Comparison of ENCODE assay signal across 8 cellular contexts in the genomic region with DNA sequence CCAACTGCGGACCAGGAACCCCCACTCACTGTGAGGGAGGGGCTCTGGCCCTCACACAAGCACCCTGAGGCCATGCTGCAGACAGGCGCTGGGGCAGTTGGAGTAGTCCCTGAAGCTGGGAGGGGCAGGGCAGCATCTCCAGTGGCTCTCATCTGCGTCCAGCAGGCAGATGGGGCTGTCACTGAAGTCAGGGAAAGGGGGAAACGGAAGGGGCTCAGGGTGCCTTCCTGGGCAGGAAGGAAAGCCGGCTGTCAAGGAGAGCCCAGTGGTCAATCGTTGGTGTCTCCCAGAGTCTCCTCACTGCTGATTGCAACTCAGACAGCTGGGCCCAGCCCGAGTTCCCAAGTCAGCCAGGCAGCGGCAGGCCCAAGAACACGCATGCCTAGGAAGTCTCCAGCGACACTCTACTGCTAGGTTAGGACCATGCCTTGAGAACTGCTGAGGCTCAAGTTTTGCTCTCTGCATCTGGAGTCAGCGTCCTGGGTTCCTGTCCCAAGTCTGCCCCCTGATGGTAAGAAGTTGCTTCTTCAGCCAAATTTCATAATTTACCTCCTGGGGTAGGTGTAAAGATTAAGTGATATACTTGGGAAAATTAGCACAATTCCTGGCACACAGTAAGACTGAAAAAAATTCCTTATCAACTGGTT. TPM values are rescaled to one million over a fixed set of nuclear protein-coding genes. Genes with fewer than 3 reads are reported as not detected.
A peak's percentile ranks its signal among the peaks of the same experiment; 100 is the strongest.
DNase-seq lines count a peak whose midpoint lies in the region; ATAC-seq and TF ChIP-seq lines count a peak whose summit lies in the region.

No MANE protein-coding gene starts in this region.

- intact Hi-C loops in ovary (cut with DNase I) = loop anchor here (2.0 to 10.0 kb wide), 3 partner anchors 35 to 75 kb away; no protein-coding TSS in a partner anchor

- H3K79me2 ChIP-seq in KMS-11 (ENCODE audit: insufficient read depth, low read depth) = no peaks in the 10 kb centered on the region

- H3K4me3 ChIP-seq in KMS-11 (IDR thresholded peaks at IDR 0.05; ENCODE audit: insufficient read depth, low read depth, low read length) (no peak overlapping the region), SJCRH30 (no peak overlapping the region), ovary (no peak overlapping the region)

- H3K4me1 ChIP-seq in KMS-11 (ENCODE audit: low read depth, poor library complexity, severe bottlenecking) (peaks cover 5% of the 10 kb centered on the region), SJCRH30 (peaks cover 10% of the 10 kb centered on the region), ovary (ENCODE audit: insufficient read depth) (peaks cover 18% of the 10 kb centered on the region)

- DNase-seq in DMS 273 treated with DMSO at 0.1 percent for 48 hours (lab: John Stamatoyannopoulos, UW) (peak; percentile 40), SJCRH30 (peak; percentile 76 to 91), globus pallidus (ENCODE audit: low spot score) (peak; percentile 73), ovary (peak; percentile 48 to 72 (median 64))
- peak; percentile 57 for DNase-seq in activated naive CD4-positive, alpha-beta T cell treated with Interleukin-2 at 50 U/mL for 16 hours

- no peak overlapping the region for H3K27ac ChIP-seq in KMS-11
- no peak overlapping the region for H3K27ac ChIP-seq in SJCRH30
- peak overlapping the region in 1 of 2 donors; percentile 22 for H3K27ac ChIP-seq in ovary

- TF ChIP-seq POLR2A in ovary (IDR thresholded peaks at IDR 0.05) = no peak

- peak; percentile 79 for ATAC-seq in GM21526 (IDR thresholded peaks at IDR 0.05; ENCODE audit: low FRiP score, unreplicated experiment)
- no peak for ATAC-seq in HG03025 (IDR thresholded peaks at IDR 0.05; ENCODE audit: low FRiP score, unreplicated experiment)

- no peak overlapping the region for H3K9ac ChIP-seq in KMS-11

- H3K36me3 ChIP-seq in KMS-11 (ENCODE audit: insufficient read depth) (no peaks in the 10 kb centered on the region), SJCRH30 (no peaks in the 10 kb centered on the region), ovary (no peaks in the 10 kb centered on the region)

- peaks cover 9% of the 10 kb centered on the region; the same call in 1 of the 2 replicates for H3K9me3 ChIP-seq in SJCRH30 (replicated peaks)
- no peaks in the 10 kb centered on the region for H3K9me3 ChIP-seq in ovary

- H3K4me2 ChIP-seq in KMS-11 = no peak overlapping the region

- no peak for TF ChIP-seq EP300 in ovary (IDR thresholded peaks at IDR 0.05)

- WGBS in ovary, 3 donors = 25 to 34% (median 32%) methylated on average over 11 of the region's 11 CpGs

- H4K20me1 ChIP-seq in KMS-11 (ENCODE audit: insufficient read depth) = no peaks in the 10 kb centered on the region

- peak overlapping the region; percentile 81 for H2AFZ ChIP-seq in KMS-11 (ENCODE audit: low read depth)

- H3K27me3 ChIP-seq in KMS-11 (ENCODE audit: insufficient read depth, low read depth) = no peaks in the 10 kb centered on the region
- H3K27me3 ChIP-seq in SJCRH30 = no peaks in the 10 kb centered on the region
- H3K27me3 ChIP-seq in ovary = no peaks in the 10 kb centered on the region

- TF ChIP-seq CTCF in KMS-11 (conservative IDR thresholded peaks at IDR 0.05; ENCODE audit: low read depth, low read length) (peak; percentile 70), ovary (IDR thresholded peaks at IDR 0.05) (peak in 2 of 3 donors; percentile 28 to 30)

RNA-seq across cellular contexts. Expression of gene NMUR1, which starts 27.4 kb away (rescaled TPM):
- total RNA-seq in SJCRH30 (2014; rRNA removed; shearing (Covaris generic)) = not detected in 2 replicates
- under 1 TPM in 3 of 7 donors, not detected in 4; 0.10 to 0.56 (median 0.17) TPM for total RNA-seq in ovary
- under 1 TPM; 0.31 to 0.40 TPM for polyA plus RNA-seq in ovary

RNA-seq across cellular contexts. Expression of gene TEX44, which starts 35.0 kb away (rescaled TPM):
- total RNA-seq in SJCRH30 (2014; rRNA removed; shearing (Covaris generic)) = not detected in 2 replicates
- total RNA-seq in ovary = not detected
- not detected for polyA plus RNA-seq in ovary
